ENCODE assay signal across 1 cellular context in genomic region chr1:63817152-63817667, GRCh38.
TF ChIP-seq lines count a peak whose summit lies in the region.

No MANE protein-coding gene starts in this region.

TF ChIP-seq in GM23338, 12 proteins besides CTCF, POLR2A, EP300 and RAD21 (continued from another document):
- TF ChIP-seq ZNF462 (CRISPR knock-in tag; IDR thresholded peaks at IDR 0.05) (no peak), ZNF114 (CRISPR knock-in tag; IDR thresholded peaks at IDR 0.05) (no peak), EZH2 (IDR thresholded peaks at IDR 0.05; ENCODE audit: low read depth, unreplicated experiment) (no peak), POLR2AphosphoS5 (IDR thresholded peaks at IDR 0.05; ENCODE audit: low read depth) (no peak), ZNF331 (CRISPR knock-in tag; IDR thresholded peaks at IDR 0.05; ENCODE audit: low read depth) (no peak), STAT1 (IDR thresholded peaks at IDR 0.05; ENCODE audit: unreplicated experiment) (no peak)
TF ChIP-seq in GM23338: peak in this region for 0.
